In the genomic region with DNA sequence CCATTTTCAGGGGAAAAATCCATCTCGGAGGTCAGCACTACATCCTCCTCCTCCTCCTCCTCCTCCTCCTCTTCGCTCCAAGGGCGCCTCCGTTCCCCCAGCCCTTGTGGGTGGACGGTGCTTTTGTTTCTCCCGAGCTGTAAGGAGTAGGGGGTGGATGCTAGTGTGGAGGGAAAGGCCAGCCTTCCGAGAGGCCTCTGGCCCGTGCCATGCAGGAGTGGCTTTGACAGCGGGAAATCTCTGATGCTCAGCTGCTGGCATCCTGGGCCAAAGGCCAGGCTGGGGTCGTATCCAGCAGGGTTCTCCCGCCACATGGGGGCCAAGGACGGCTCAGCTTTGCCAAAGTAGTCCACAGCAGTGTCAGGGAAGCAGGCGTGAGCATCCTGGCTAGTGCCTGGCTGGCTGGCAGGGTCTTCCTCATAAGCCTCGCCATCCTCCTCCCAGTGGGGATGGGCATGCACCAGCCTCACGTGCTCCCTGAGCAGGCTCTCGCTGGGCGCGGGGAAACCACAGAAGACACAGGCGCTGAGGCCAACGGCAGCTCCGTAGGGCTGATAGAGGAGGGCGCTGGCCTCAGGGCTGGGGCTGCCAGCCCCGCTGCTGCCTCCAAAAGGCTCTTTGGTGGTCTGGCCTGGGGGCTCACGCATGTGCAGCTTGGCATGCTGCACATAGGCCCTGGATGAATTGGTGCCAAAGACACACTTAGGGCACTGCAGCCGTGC, we compare ENCODE assay signal across 25 cellular contexts. TPM values are rescaled to one million over a fixed set of nuclear protein-coding genes. Genes with fewer than 3 reads are reported as not detected.
"Had no signal": no experiment of that assay in that cellular context is flagged by ENCODE, and none has a peak within 500 bp of the region (broad histone marks: within the 10 kb centered on the region; RNA-seq: fewer than 3 reads in every experiment).

No MANE protein-coding gene starts in this region.

- H3K27me3 ChIP-seq: heart right ventricle, ovary, right atrium auricular region, thyroid gland had no signal

- H3K4me1 ChIP-seq: lower lobe of right lung, thyroid gland had no signal

- H3K36me3 Mint-ChIP-seq: activated CD4-positive, alpha-beta memory T cell treated with anti-CD3 and anti-CD28 coated beads for 36 hours; naive B cell had no signal

- H3K27ac Mint-ChIP-seq: activated CD4-positive, alpha-beta memory T cell treated with anti-CD3 and anti-CD28 coated beads for 36 hours; activated naive CD8-positive, alpha-beta T cell treated with anti-CD3 and anti-CD28 coated beads, Interleukin-2, amount 10 ng/mL, durations not matched to agents 7 days and 5 days; naive B cell had no signal

- H3K36me3 ChIP-seq: lower lobe of right lung, ovary, thyroid gland had no signal

- ATAC-seq: heart right ventricle, left lobe of liver, lower lobe of right lung, psoas muscle had no signal

- H3K9me3 Mint-ChIP-seq: activated CD4-positive, alpha-beta memory T cell treated with anti-CD3 and anti-CD28 coated beads for 36 hours; activated naive CD8-positive, alpha-beta T cell treated with anti-CD3 and anti-CD28 coated beads, Interleukin-2, amount 10 ng/mL, durations not matched to agents 7 days and 5 days; naive B cell; neural crest cell had no signal

- H3K27ac ChIP-seq: epithelial cell of prostate, heart right ventricle, lower lobe of right lung, ovary, psoas muscle, right atrium auricular region, thyroid gland had no signal

- DNase-seq: activated CD4-positive, alpha-beta memory T cell treated with anti-CD3 and anti-CD28 coated beads for 36 hours; activated CD4-positive, alpha-beta T cell treated with anti-CD3 and anti-CD28 coated beads for 48 hours; activated naive CD4-positive, alpha-beta T cell treated with Interleukin-2 at 50 U/mL for 16 hours; activated naive CD8-positive, alpha-beta T cell treated with anti-CD3 and anti-CD28 coated beads, Interleukin-2, amount 10 ng/mL, durations not matched to agents 7 days and 5 days; activated T-cell treated with anti-CD3 and anti-CD28 coated beads, Interleukin-2, amount 50 U/mL, for 48 hours; amniotic stem cell; cortex of kidney; heart right ventricle; lower lobe of right lung; naive B cell; stimulated activated CD4-positive, alpha-beta T cell treated with anti-CD3 and anti-CD28 coated beads, Interleukin-4, amount 100 ng/mL, for 24 hours; stimulated activated naive CD4-positive, alpha-beta T cell treated with Interleukin-2 at 50 U/mL for 16 hours; thyroid gland had no signal

- H3K4me3 ChIP-seq: heart right ventricle, lower lobe of right lung, ovary, psoas muscle, right atrium auricular region, thyroid gland had no signal

- H3K9me3 ChIP-seq: heart right ventricle, lower lobe of right lung, ovary, psoas muscle, right atrium auricular region, thyroid gland had no signal

RNA-seq across cellular contexts. Expression of a gene that starts 25.1 kb away (rescaled TPM):
- total RNA-seq: fibroblast of villous mesenchyme, kidney epithelial cell, neural crest cell had no signal

RNA-seq across cellular contexts. Expression of a gene that starts 40.1 kb away (rescaled TPM):
- total RNA-seq: cerebellum; fibroblast of villous mesenchyme; heart right ventricle; kidney epithelial cell; lower lobe of right lung; mesenteric fat pad; neural crest cell; psoas muscle; right atrium auricular region; subcutaneous adipose tissue; T-helper 2 cell treated with Interferon-gamma antibody and Interleukin-4, amounts not matched to agents 100 ng/mL and 5 ng/mL, for 36 hours; thyroid gland had no signal
- polyA plus RNA-seq: heart right ventricle, ovary, psoas muscle had no signal
